ENCODE assay signal across 17 cellular contexts in the genomic region with DNA sequence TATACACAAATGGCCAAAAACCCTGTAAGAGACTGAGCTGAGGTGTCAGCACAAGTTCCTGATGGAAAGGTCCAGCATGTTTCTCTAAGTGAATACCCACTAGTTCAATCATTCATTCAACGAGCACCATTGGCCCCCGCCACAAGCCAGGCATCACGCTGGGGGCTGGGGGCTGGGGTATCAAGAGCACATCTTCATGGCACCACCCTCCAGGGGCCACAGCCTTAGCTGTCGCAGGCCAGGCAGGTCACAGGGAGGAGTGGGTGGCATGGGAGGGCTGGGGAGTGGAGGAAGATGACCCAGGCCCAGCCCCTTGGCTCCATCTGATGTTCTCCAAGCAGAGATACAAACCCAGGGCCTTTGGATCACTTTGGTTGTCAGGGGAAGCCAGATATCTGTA.
"Had no signal": no experiment of that assay in that cellular context is flagged by ENCODE, and none has a peak within 500 bp of the region (broad histone marks: within the 10 kb centered on the region; RNA-seq: fewer than 3 reads in every experiment).

No MANE protein-coding gene starts in this region.

- DNase-seq: activated CD4-positive, alpha-beta T cell treated with anti-CD3 and anti-CD28 coated beads for 1 hour; activated gamma-delta T cell; activated naive CD4-positive, alpha-beta T cell treated with anti-CD3 and anti-CD28 coated beads, Interleukin-2, amount 50 U/mL, for 16 hours; activated naive CD8-positive, alpha-beta T cell treated with anti-CD3 and anti-CD28 coated beads, Interleukin-2, amount 50 U/mL, for 24 hours; activated T-cell treated with anti-CD3 and anti-CD28 coated beads, Interleukin-2, amount 50 U/mL, for 72 hours; dermis blood vessel endothelial cell; effector memory CD4-positive, alpha-beta T cell; foreskin melanocyte; immature natural killer cell; left ventricle myocardium inferior; sigmoid colon; stimulated activated CD4-positive, alpha-beta T cell treated with anti-CD3 and anti-CD28 coated beads, Interleukin-15, amount 100 ng/mL, for 24 hours; T-helper 1 cell; testis; upper lobe of right lung had no signal

- H3K9me3 ChIP-seq: testis, upper lobe of right lung had no signal

- ATAC-seq: activated naive CD8-positive, alpha-beta T cell treated with anti-CD3 and anti-CD28 coated beads, Interleukin-2, amount 50 U/mL, for 24 hours; activated T-cell treated with anti-CD3 and anti-CD28 coated beads, Interleukin-2, amount 50 U/mL, for 72 hours; stimulated activated memory B cell treated with anti-CD40 and anti-IgM and Interleukin-4, amounts not matched to agents 10 μg/mL and 1 μg/mL and 100 μg/mL, for 72 hours; upper lobe of right lung had no signal

- H3K36me3 ChIP-seq: left ventricle myocardium inferior, sigmoid colon, upper lobe of right lung had no signal

- H3K4me3 ChIP-seq: left ventricle myocardium inferior, sigmoid colon, smooth muscle cell, testis, upper lobe of right lung had no signal

- H3K4me1 ChIP-seq: upper lobe of right lung had no signal

- H3K27ac ChIP-seq: left ventricle myocardium inferior, sigmoid colon, testis, upper lobe of right lung had no signal

- H3K27me3 ChIP-seq: sigmoid colon, testis, upper lobe of right lung had no signal
